Comparison of ENCODE assay signal across 9 cellular contexts in genomic region chr7:45696476-45696875, GRCh38.
"Had no signal": no experiment of that assay in that cellular context is flagged by ENCODE, and none has a peak within 500 bp of the region (broad histone marks: within the 10 kb centered on the region; RNA-seq: fewer than 3 reads in every experiment).

No MANE protein-coding gene starts in this region.

- H3K9me3 Mint-ChIP-seq: activated naive CD4-positive, alpha-beta T cell treated with anti-CD3 and anti-CD28 coated beads, Interleukin-2, amount 50 U/mL, for 72 hours; nephron had no signal

- H3K27ac ChIP-seq: body of pancreas, tibial artery had no signal

- H3K4me3 ChIP-seq: body of pancreas, tibial artery had no signal

- H3K36me3 Mint-ChIP-seq: activated naive CD4-positive, alpha-beta T cell treated with anti-CD3 and anti-CD28 coated beads, Interleukin-2, amount 50 U/mL, for 72 hours had no signal

- H3K27ac Mint-ChIP-seq: activated naive CD4-positive, alpha-beta T cell treated with anti-CD3 and anti-CD28 coated beads, Interleukin-2, amount 50 U/mL, for 72 hours; nephron had no signal

- H3K4me1 ChIP-seq: tibial artery had no signal

- H3K4me1 Mint-ChIP-seq: nephron had no signal

- H3K36me3 ChIP-seq: tibial artery had no signal

- H3K27me3 ChIP-seq: body of pancreas, tibial artery had no signal

- H3K4me3 Mint-ChIP-seq: nephron had no signal

- ATAC-seq: activated naive CD4-positive, alpha-beta T cell treated with anti-CD3 and anti-CD28 coated beads, Interleukin-2, amount 50 U/mL, for 72 hours; body of pancreas; left colon had no signal

- DNase-seq: activated effector memory CD4-positive, alpha-beta T cell treated with Interleukin-2 at 50 U/mL for 16 hours; amniotic stem cell; cerebellar nuclear complex; foreskin melanocyte; left colon; tibial artery had no signal

- H3K9me3 ChIP-seq: body of pancreas, tibial artery had no signal
